Comparison of ENCODE assay signal across 27 cellular contexts in genomic region chr6:149250982-149251381, GRCh38.
"Had no signal": no experiment of that assay in that cellular context is flagged by ENCODE, and none has a peak within 500 bp of the region (broad histone marks: within the 10 kb centered on the region; RNA-seq: fewer than 3 reads in every experiment).

No MANE protein-coding gene starts in this region.

- H3K4me3 ChIP-seq: body of pancreas, gastroesophageal sphincter, ovary, psoas muscle, right atrium auricular region, suprapubic skin, tibial nerve had no signal

- H3K27me3 Mint-ChIP-seq: activated CD8-positive, alpha-beta memory T cell treated with anti-CD3 and anti-CD28 coated beads, Interleukin-2, amount 10 ng/mL, durations not matched to agents 7 days and 5 days; activated CD8-positive, alpha-beta T cell treated with anti-CD3 and anti-CD28 coated beads for 36 hours; activated naive CD8-positive, alpha-beta T cell treated with anti-CD3 and anti-CD28 coated beads, Interleukin-2, amount 50 U/mL, for 24 hours; effector memory CD8-positive, alpha-beta T cell; stimulated activated naive CD8-positive, alpha-beta T cell treated with anti-CD3 and anti-CD28 coated beads, Interleukin-15, amount 100 ng/mL, for 72 hours; T-helper 17 cell had no signal

- H3K4me1 ChIP-seq: body of pancreas, gastroesophageal sphincter, psoas muscle, right atrium auricular region, suprapubic skin, tibial nerve had no signal

- H3K4me3 Mint-ChIP-seq: activated CD8-positive, alpha-beta memory T cell treated with anti-CD3 and anti-CD28 coated beads, Interleukin-2, amount 10 ng/mL, durations not matched to agents 7 days and 5 days; activated CD8-positive, alpha-beta T cell treated with anti-CD3 and anti-CD28 coated beads for 36 hours; activated naive CD4-positive, alpha-beta T cell treated with anti-CD3 and anti-CD28 coated beads, Interleukin-2, amount 10 ng/mL, durations not matched to agents 7 days and 5 days; activated naive CD8-positive, alpha-beta T cell treated with anti-CD3 and anti-CD28 coated beads, Interleukin-2, amount 50 U/mL, for 24 hours; effector memory CD8-positive, alpha-beta T cell; natural killer cell; stimulated activated naive CD8-positive, alpha-beta T cell treated with anti-CD3 and anti-CD28 coated beads, Interleukin-15, amount 100 ng/mL, for 72 hours; T-helper 17 cell had no signal

- H3K36me3 ChIP-seq: gastroesophageal sphincter, ovary, right atrium auricular region, suprapubic skin, tibial nerve had no signal

- FAIRE-seq: colon, endothelial cell of umbilical vein, islet of Langerhans, urothelium cell line had no signal

- H3K27ac ChIP-seq: body of pancreas, gastroesophageal sphincter, ovary, psoas muscle, right atrium auricular region, suprapubic skin, tibial nerve had no signal

- H3K36me3 Mint-ChIP-seq: natural killer cell had no signal

- H3K27me3 ChIP-seq: body of pancreas, dorsolateral prefrontal cortex, gastroesophageal sphincter, ovary, right atrium auricular region, tibial nerve had no signal

- DNase-seq: activated CD4-positive, alpha-beta T cell treated with anti-CD3 and anti-CD28 coated beads for 48 hours; activated CD8-positive, alpha-beta memory T cell treated with anti-CD3 and anti-CD28 coated beads, Interleukin-2, amount 10 ng/mL, durations not matched to agents 7 days and 5 days; activated CD8-positive, alpha-beta T cell treated with anti-CD3 and anti-CD28 coated beads for 36 hours; activated effector memory CD4-positive, alpha-beta T cell treated with anti-CD3 and anti-CD28 coated beads, Interleukin-2, amount 50 U/mL, for 16 hours; activated naive CD4-positive, alpha-beta T cell treated with anti-CD3 and anti-CD28 coated beads, Interleukin-2, amount 10 ng/mL, durations not matched to agents 7 days and 5 days; activated naive CD8-positive, alpha-beta T cell treated with anti-CD3 and anti-CD28 coated beads, Interleukin-2, amount 50 U/mL, for 24 hours; activated T-cell treated with anti-CD3 and anti-CD28 coated beads for 4 hours; central memory CD4-positive, alpha-beta T cell; dorsolateral prefrontal cortex; effector memory CD8-positive, alpha-beta T cell; left cardiac atrium; midbrain; natural killer cell; ovary; psoas muscle; stimulated activated CD4-positive, alpha-beta T cell treated with anti-CD3 and anti-CD28 coated beads, Interleukin-1b, Interleukin-23, amount 100 ng/mL, for 48 hours; stimulated activated naive CD8-positive, alpha-beta T cell treated with anti-CD3 and anti-CD28 coated beads, Interleukin-15, amount 100 ng/mL, for 72 hours; T-helper 17 cell had no signal

- ATAC-seq: activated CD8-positive, alpha-beta memory T cell treated with anti-CD3 and anti-CD28 coated beads, Interleukin-2, amount 10 ng/mL, durations not matched to agents 7 days and 5 days; activated CD8-positive, alpha-beta T cell treated with anti-CD3 and anti-CD28 coated beads for 36 hours; activated naive CD8-positive, alpha-beta T cell treated with anti-CD3 and anti-CD28 coated beads, Interleukin-2, amount 50 U/mL, for 24 hours; body of pancreas; effector memory CD8-positive, alpha-beta T cell; gastroesophageal sphincter; left cardiac atrium; natural killer cell; psoas muscle; stimulated activated naive CD8-positive, alpha-beta T cell treated with anti-CD3 and anti-CD28 coated beads, Interleukin-15, amount 100 ng/mL, for 72 hours; T-helper 17 cell had no signal

- H3K27ac Mint-ChIP-seq: activated CD8-positive, alpha-beta memory T cell treated with anti-CD3 and anti-CD28 coated beads, Interleukin-2, amount 10 ng/mL, durations not matched to agents 7 days and 5 days; activated CD8-positive, alpha-beta T cell treated with anti-CD3 and anti-CD28 coated beads for 36 hours; activated naive CD4-positive, alpha-beta T cell treated with anti-CD3 and anti-CD28 coated beads, Interleukin-2, amount 10 ng/mL, durations not matched to agents 7 days and 5 days; activated naive CD8-positive, alpha-beta T cell treated with anti-CD3 and anti-CD28 coated beads, Interleukin-2, amount 50 U/mL, for 24 hours; effector memory CD8-positive, alpha-beta T cell; natural killer cell; T-helper 17 cell had no signal

- H3K9me3 Mint-ChIP-seq: activated CD8-positive, alpha-beta T cell treated with anti-CD3 and anti-CD28 coated beads for 36 hours; effector memory CD8-positive, alpha-beta T cell; natural killer cell had no signal

- H3K9me3 ChIP-seq: body of pancreas, gastroesophageal sphincter, ovary, psoas muscle, right atrium auricular region, suprapubic skin, tibial nerve had no signal
